Comparison of ENCODE assay signal across 14 cellular contexts in genomic region chr22:17931400-17931825, GRCh38.
DNase-seq lines count a peak whose midpoint lies in the region; ATAC-seq, FAIRE-seq and TF ChIP-seq lines count a peak whose summit lies in the region.
"Had no signal": no experiment of that assay in that cellular context is flagged by ENCODE, and none has a peak within 500 bp of the region (broad histone marks: within the 10 kb centered on the region; RNA-seq: fewer than 3 reads in every experiment).

No MANE protein-coding gene starts in this region.

- WGBS in SK-N-SH (ENCODE audit: low lambda C conversion rate), result 46% methylated on average over 3 of the region's 3 CpGs
- 38 to 66% methylated on average over 3 of the region's 3 CpGs for WGBS in sigmoid colon, 2 donors

- H3K27me3 ChIP-seq in SK-N-SH (ENCODE audit: insufficient read depth) (no peaks in the 10 kb centered on the region), sigmoid colon (no peaks in the 10 kb centered on the region)
- H3K27me3 ChIP-seq in CD8-positive, alpha-beta T cell (ENCODE audit: insufficient read depth, low read length), result no peaks in the 10 kb centered on the region

- ATAC-seq in left cardiac atrium (peak; percentile 93 to 94), GM18873 (IDR thresholded peaks at IDR 0.05; ENCODE audit: low FRiP score, unreplicated experiment) (no peak), GM21528 (IDR thresholded peaks at IDR 0.05; ENCODE audit: low FRiP score, unreplicated experiment) (no peak)
- ATAC-seq in CD8-positive, alpha-beta T cell, result no peak
- ATAC-seq: activated CD8-positive, alpha-beta T cell treated with anti-CD3 and anti-CD28 coated beads, Interleukin-2, amount 10 ng/mL, durations not matched to agents 7 days and 5 days had no signal

- H3K4me1 Mint-ChIP-seq in CD8-positive, alpha-beta T cell (ENCODE audit: low read depth), result peaks cover 15% of the 10 kb centered on the region

- H3K27ac ChIP-seq in SK-N-SH (ENCODE audit: low read depth in 2 of 2, low read length in 1 of 2) (peak overlapping the region in 1 of 2 experiments; percentile 60; a peak in 2 of 4 replicates), sigmoid colon (peak overlapping the region in 3 of 4 donors; percentile 10 to 54 (median 52))
- H3K27ac ChIP-seq in CD8-positive, alpha-beta T cell (ENCODE audit: low read depth, low read length), result no peak overlapping the region
- H3K27ac ChIP-seq: C4-2B had no signal

- H3K36me3 Mint-ChIP-seq in CD8-positive, alpha-beta T cell, result no peaks in the 10 kb centered on the region

- intact Hi-C loops in left cardiac atrium (cut with DNase I) (no loop called here), sigmoid colon (cut with DNase I) (no loop called here)
- intact Hi-C loops in CD8-positive, alpha-beta T cell (cut with DNase I, micrococcal nuclease), result no loop called here

- no peak overlapping the region for H3K9ac ChIP-seq in SK-N-SH

- H3K36me3 ChIP-seq in SK-N-SH (replicated peaks in 1 of 2; ENCODE audit: control insufficient read depth in 1 of 2, insufficient read depth in 2 of 2, low read length in 1 of 2) (peaks cover 0 to 4% of the 10 kb centered on the region in 2 experiments), sigmoid colon (no peaks in the 10 kb centered on the region)
- no peaks in the 10 kb centered on the region for H3K36me3 ChIP-seq in CD8-positive, alpha-beta T cell (ENCODE audit: insufficient read depth, low read length)

- TF ChIP-seq POLR2A in H54 (IDR thresholded peaks at IDR 0.05; ENCODE audit: low read depth, low read length), result no peak
- no peak for TF ChIP-seq POLR2A in sigmoid colon (IDR thresholded peaks at IDR 0.05)

- H4K20me1 ChIP-seq in SK-N-SH (ENCODE audit: insufficient read depth), result peaks cover 47% of the 10 kb centered on the region

- no peak overlapping the region for H2AFZ ChIP-seq in SK-N-SH (ENCODE audit: low read depth)

- no peaks in the 10 kb centered on the region for H3K9me2 ChIP-seq in SK-N-SH

- peak overlapping the region; percentile 21; the same call in 1 of the 2 replicates for H3K4me2 ChIP-seq in SK-N-SH

- no peak overlapping the region for H3K4me3 Mint-ChIP-seq in CD8-positive, alpha-beta T cell
- H3K4me3 Mint-ChIP-seq: activated CD8-positive, alpha-beta T cell treated with anti-CD3 and anti-CD28 coated beads, Interleukin-2, amount 10 ng/mL, durations not matched to agents 7 days and 5 days; T-helper 2 cell treated with Interferon-gamma antibody and Interleukin-4, amounts not matched to agents 5 μg/mL and 100 μg/mL, for 36 hours had no signal

- DNase-seq in H54 (ENCODE audit: insufficient read length, low spot score) (no peak), SK-N-SH (peak; percentile 67), left cardiac atrium (peak; percentile 73), sigmoid colon (no peak), amniotic stem cell (lab: John Stamatoyannopoulos, UW) (no peak)
- no peak for DNase-seq in CD8-positive, alpha-beta T cell
- DNase-seq: activated CD8-positive, alpha-beta T cell treated with anti-CD3 and anti-CD28 coated beads, Interleukin-2, amount 10 ng/mL, durations not matched to agents 7 days and 5 days; activated gamma-delta T cell; mesendoderm had no signal

- TF ChIP-seq EP300 in SK-N-SH (IDR thresholded peaks at IDR 0.05; ENCODE audit: borderline replicate concordance in 1 of 2, low read depth in 1 of 2, low read length in 1 of 2) (no peak), sigmoid colon (IDR thresholded peaks at IDR 0.05) (no peak)

- peaks cover 99% of the 10 kb centered on the region for H3K79me2 ChIP-seq in SK-N-SH (ENCODE audit: insufficient read depth)

- POLR2A ChIA-PET in SK-N-SH (lab: Yijun Ruan, JAX), result no interaction called here
- POLR2A ChIA-PET in CD8-positive, alpha-beta T cell (lab: Charles Lee), result no interaction called here

- no peaks in the 10 kb centered on the region for H3K9me3 ChIP-seq in SK-N-SH
- no peaks in the 10 kb centered on the region for H3K9me3 ChIP-seq in sigmoid colon
- no peaks in the 10 kb centered on the region for H3K9me3 ChIP-seq in CD8-positive, alpha-beta T cell (ENCODE audit: low read length)

- no peak for TF ChIP-seq RAD21 in SK-N-SH (IDR thresholded peaks at IDR 0.05; ENCODE audit: low read length)

- H3K27ac Mint-ChIP-seq in CD8-positive, alpha-beta T cell, result no peak overlapping the region
- H3K27ac Mint-ChIP-seq: activated CD8-positive, alpha-beta T cell treated with anti-CD3 and anti-CD28 coated beads, Interleukin-2, amount 10 ng/mL, durations not matched to agents 7 days and 5 days; T-helper 2 cell treated with Interferon-gamma antibody and Interleukin-4, amounts not matched to agents 5 μg/mL and 100 μg/mL, for 36 hours had no signal

- peak; percentile 57 for FAIRE-seq in H54 (lab: Jason Lieb, UNC)
- FAIRE-seq: bronchial epithelial cell had no signal

- TF ChIP-seq CTCF in SK-N-SH (IDR thresholded peaks at IDR 0.05), result no peak
- TF ChIP-seq CTCF in sigmoid colon (IDR thresholded peaks at IDR 0.05), result no peak
- TF ChIP-seq CTCF in CD8-positive, alpha-beta T cell (IDR thresholded peaks at IDR 0.05), result no peak

- H3F3A ChIP-seq in SK-N-SH (replicated peaks; ENCODE audit: insufficient read depth), result no peaks in the 10 kb centered on the region

- CTCF ChIA-PET in SK-N-SH (lab: Yijun Ruan, JAX), result interaction anchor here (0.8 to 2.3 kb wide), 7 partner anchors 9 to 144 kb away, joined by 3 to 9 read pairs (median 3); no protein-coding TSS in a partner anchor
- CTCF ChIA-PET in CD8-positive, alpha-beta T cell (lab: Charles Lee), result interaction anchor here (0.7 kb wide), 1 partner anchor 90 kb away, joined by 3 read pairs; no protein-coding TSS in a partner anchor

- H3K9me3 Mint-ChIP-seq in CD8-positive, alpha-beta T cell, result no peaks in the 10 kb centered on the region
- H3K9me3 Mint-ChIP-seq: T-helper 2 cell treated with Interferon-gamma antibody and Interleukin-4, amounts not matched to agents 5 μg/mL and 100 μg/mL, for 36 hours had no signal

- H3K27me3 Mint-ChIP-seq in CD8-positive, alpha-beta T cell (ENCODE audit: low read depth), result no peaks in the 10 kb centered on the region

- H3K4me1 ChIP-seq in SK-N-SH (ENCODE audit: control insufficient read depth in 1 of 2, insufficient read depth in 2 of 2, low read depth in 1 of 2, low read length in 1 of 2) (peaks cover 0 to 22% of the 10 kb centered on the region in 2 experiments; a peak in 1 of 4 replicates), sigmoid colon (peaks cover 0 to 37% (median 25%) of the 10 kb centered on the region in 4 donors)
- no peaks in the 10 kb centered on the region for H3K4me1 ChIP-seq in CD8-positive, alpha-beta T cell (ENCODE audit: insufficient read depth, low read length)

- H3K4me3 ChIP-seq in SK-N-SH (ENCODE audit: low read depth in 2 of 2, low read length in 1 of 2), result no peak overlapping the region
- no peak overlapping the region for H3K4me3 ChIP-seq in sigmoid colon
- H3K4me3 ChIP-seq in CD8-positive, alpha-beta T cell (ENCODE audit: low read depth, low read length), result no peak overlapping the region

TF ChIP-seq in SK-N-SH, 30 proteins besides CTCF, POLR2A, EP300 and RAD21 (continues in another document):
- TF ChIP-seq REST (IDR thresholded peaks at IDR 0.05; ENCODE audit: low read depth, low read length) (no peak), SMC3 (IDR thresholded peaks at IDR 0.05; ENCODE audit: low read depth, low read length) (no peak), POLR2AphosphoS5 (IDR thresholded peaks at IDR 0.05; ENCODE audit: low read depth, low read length) (no peak), MAX (IDR thresholded peaks at IDR 0.05; ENCODE audit: low read depth) (no peak), MXI1 (IDR thresholded peaks at IDR 0.05; ENCODE audit: low read depth, low read length) (no peak), PBX3 (IDR thresholded peaks at IDR 0.05) (no peak), FOSL2 (IDR thresholded peaks at IDR 0.05; ENCODE audit: borderline replicate concordance, low read depth) (peak; percentile 19; the same call in 1 of the 2 replicates), NRF1 (IDR thresholded peaks at IDR 0.05; ENCODE audit: low read depth, low read length) (no peak)

Comparison
In these comparisons a context has a peak if more than half of its experiments do, and no peak if none do; other contexts are left out.
1. DNase-seq: peak in SK-N-SH (single experiment) and left cardiac atrium (single experiment); none in H54 (single experiment), sigmoid colon (single experiment), amniotic stem cell (single experiment) and CD8-positive, alpha-beta T cell (0 of 7).
2. ATAC-seq: peak in left cardiac atrium (2 of 2); none in GM18873 (single experiment), GM21528 (single experiment) and CD8-positive, alpha-beta T cell (single experiment).